In the genomic region with DNA sequence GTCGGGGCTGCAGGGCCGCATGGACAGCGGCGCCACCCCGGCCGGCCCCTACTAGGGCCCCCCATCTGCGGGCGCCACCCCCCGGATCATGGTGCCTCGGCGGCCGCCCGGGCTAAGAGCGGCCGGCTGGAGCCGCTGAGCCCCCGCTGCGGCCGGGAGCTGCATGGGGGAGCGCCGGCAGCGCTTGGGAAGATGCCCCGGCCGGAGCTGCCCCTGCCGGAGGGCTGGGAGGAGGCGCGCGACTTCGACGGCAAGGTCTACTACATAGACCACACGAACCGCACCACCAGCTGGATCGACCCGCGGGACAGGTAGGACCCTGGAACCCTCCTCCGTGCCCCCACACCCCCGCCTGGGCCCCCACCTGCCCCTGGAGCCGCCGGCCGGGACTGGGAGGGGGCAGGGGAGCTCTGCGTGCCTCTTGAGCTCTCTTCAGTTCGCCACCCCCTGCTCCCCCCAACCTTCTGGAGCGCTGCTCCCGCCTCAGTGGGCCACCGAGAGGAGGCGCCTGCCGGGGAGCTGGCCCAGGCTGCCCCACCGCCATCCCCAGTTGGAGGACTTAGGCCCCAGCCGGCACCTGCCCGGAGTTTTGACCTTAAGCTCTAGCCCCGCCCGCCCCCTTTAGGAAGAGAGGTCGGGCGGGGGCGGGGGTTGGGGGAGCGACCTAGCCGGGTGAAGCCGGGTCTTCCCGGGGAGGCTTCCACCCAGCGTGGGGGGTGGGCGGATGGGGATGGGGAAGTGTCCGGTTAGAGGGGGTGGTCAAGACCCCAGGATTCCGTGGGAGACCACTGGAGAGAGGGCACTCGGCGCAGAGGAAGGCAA, we compare ENCODE assay signal across 8 cellular contexts. TPM values are rescaled to one million over a fixed set of nuclear protein-coding genes. Genes with fewer than 3 reads are reported as not detected.
DNase-seq lines count a peak whose midpoint lies in the region; ATAC-seq, FAIRE-seq and TF ChIP-seq lines count a peak whose summit lies in the region.

No MANE protein-coding gene starts in this region.

- H3K27me3 ChIP-seq in thyroid gland: no peaks in the 10 kb centered on the region

- no peak for TF ChIP-seq POLR2A in thyroid gland (IDR thresholded peaks at IDR 0.05)

- H3K27ac ChIP-seq in thyroid gland: peak overlapping the region; percentile 68 to 94 (median 90)

- ATAC-seq in HG03175 (IDR thresholded peaks at IDR 0.05; ENCODE audit: unreplicated experiment): peak; percentile 32
- peak; percentile 42 to 51 for ATAC-seq in activated T-cell treated with anti-CD3 and anti-CD28 coated beads, Interleukin-2, amount 50 U/mL, for 4 hours

- peaks cover 12% of the 10 kb centered on the region for H3K4me1 Mint-ChIP-seq in activated T-cell treated with anti-CD3 and anti-CD28 coated beads, Interleukin-2, amount 50 U/mL, for 4 hours (ENCODE audit: low read depth)

- intact Hi-C loops in thyroid gland (cut with DNase I): no loop called here

- peaks cover 49% of the 10 kb centered on the region for H3K27me3 Mint-ChIP-seq in activated T-cell treated with anti-CD3 and anti-CD28 coated beads, Interleukin-2, amount 50 U/mL, for 4 hours (ENCODE audit: low read depth)

- H3K4me3 Mint-ChIP-seq in activated T-cell treated with anti-CD3 and anti-CD28 coated beads, Interleukin-2, amount 50 U/mL, for 4 hours: peak overlapping the region; percentile 25

- TF ChIP-seq CTCF in thyroid gland (IDR thresholded peaks at IDR 0.05): peak in 1 of 6 experiments; percentile 8

- H3K36me3 ChIP-seq in thyroid gland: no peaks in the 10 kb centered on the region

- FAIRE-seq in HTR-8/SVneo (lab: Jason Lieb, UNC): no peak

- DNase-seq in stimulated activated CD4-positive, alpha-beta T cell treated with anti-CD3 and anti-CD28 coated beads, Interleukin-15, amount 100 ng/mL, for 24 hours: peak; percentile 14
- DNase-seq in stimulated activated CD4-positive, alpha-beta T cell treated with anti-CD3 and anti-CD28 coated beads, Interleukin-4, amount 100 ng/mL, for 1 hour: no peak
- peak; percentile 7 for DNase-seq in activated T-cell treated with anti-CD3 and anti-CD28 coated beads, Interleukin-2, amount 50 U/mL, for 4 hours
- DNase-seq in thyroid gland (peak; percentile 62 to 63), cerebellar cortex (ENCODE audit: low spot score) (no peak), HTR-8/SVneo (ENCODE audit: insufficient read length, low spot score) (no peak)

- peaks cover 2% of the 10 kb centered on the region for H3K9me3 ChIP-seq in iPS-18c (ENCODE audit: control insufficient read depth, insufficient read depth, low read length)
- no peaks in the 10 kb centered on the region for H3K9me3 ChIP-seq in thyroid gland

- H3K9me3 Mint-ChIP-seq in activated T-cell treated with anti-CD3 and anti-CD28 coated beads, Interleukin-2, amount 50 U/mL, for 4 hours: no peaks in the 10 kb centered on the region

- H3K36me3 Mint-ChIP-seq in activated T-cell treated with anti-CD3 and anti-CD28 coated beads, Interleukin-2, amount 50 U/mL, for 4 hours (ENCODE audit: insufficient read depth): no peaks in the 10 kb centered on the region

- H3K4me1 ChIP-seq in thyroid gland: peaks cover 48 to 73% of the 10 kb centered on the region in 2 donors

- peak overlapping the region; percentile 70 for H3K4me3 ChIP-seq in iPS-18c (ENCODE audit: insufficient read depth, low read depth, low read length)
- peak overlapping the region; percentile 1 to 48 (median 24) for H3K4me3 ChIP-seq in thyroid gland (replicated peaks in 1 of 3)

- 1 to 3% methylated on average over 4 to 30 of the region's 65 CpGs for WGBS in thyroid gland, 2 donors

RNA-seq across cellular contexts. Expression of gene WWC1, which starts 0.7 kb away (rescaled TPM):
- 1 to 10 TPM in 2 of 3 donors, under 1 TPM in 1; 0.86 to 5.0 (median 1.7) TPM for total RNA-seq in activated T-cell treated with anti-CD3 and anti-CD28 coated beads, Interleukin-2, amount 50 U/mL, for 4 hours
- total RNA-seq in thyroid gland: 10 to 100 TPM; 38.7 to 80.1 (median 54.0) TPM

Comparison
In these comparisons a context has a peak if more than half of its experiments do, and no peak if none do; other contexts are left out.
1. DNase-seq: peak in stimulated activated CD4-positive, alpha-beta T cell treated with anti-CD3 and anti-CD28 coated beads, Interleukin-15, amount 100 ng/mL, for 24 hours (single experiment), activated T-cell treated with anti-CD3 and anti-CD28 coated beads, Interleukin-2, amount 50 U/mL, for 4 hours (single experiment) and thyroid gland (2 of 2); none in stimulated activated CD4-positive, alpha-beta T cell treated with anti-CD3 and anti-CD28 coated beads, Interleukin-4, amount 100 ng/mL, for 1 hour (single experiment), cerebellar cortex (single experiment) and HTR-8/SVneo (single experiment).
2. RNA of gene WWC1, which starts 0.7 kb away (total RNA-seq): 38.7 to 80.1 TPM in thyroid gland; 0.86 to 5.0 TPM in activated T-cell treated with anti-CD3 and anti-CD28 coated beads, Interleukin-2, amount 50 U/mL, for 4 hours; every median in the first group is over 4 times any median in the second.